ENCODE assay signal across 9 cellular contexts in genomic region chr20:41643504-41643938, GRCh38. TPM values are rescaled to one million over a fixed set of nuclear protein-coding genes. Genes with fewer than 3 reads are reported as not detected.
DNase-seq lines count a peak whose midpoint lies in the region; ATAC-seq and TF ChIP-seq lines count a peak whose summit lies in the region.
"Had no signal": no experiment of that assay in that cellular context is flagged by ENCODE, and none has a peak within 500 bp of the region (broad histone marks: within the 10 kb centered on the region; RNA-seq: fewer than 3 reads in every experiment).

No MANE protein-coding gene starts in this region.

- ATAC-seq in SK-N-SH treated with all-trans-retinoic acid at 6 μM for 48 hours = peak; percentile 43; the same call in 2 of the 3 replicates
- ATAC-seq in upper lobe of right lung = peak; percentile 89
- ATAC-seq in HG03135 (IDR thresholded peaks at IDR 0.05; ENCODE audit: unreplicated experiment) = no peak

- H3K9me2 ChIP-seq in SK-N-SH = no peaks in the 10 kb centered on the region

- TF ChIP-seq RAD21 in SK-N-SH (IDR thresholded peaks at IDR 0.05; ENCODE audit: low read length) = no peak

- H3K4me1 ChIP-seq in SK-N-SH (ENCODE audit: control insufficient read depth in 1 of 2, insufficient read depth in 2 of 2, low read depth in 1 of 2, low read length in 1 of 2) (peaks cover 0 to 2% of the 10 kb centered on the region in 2 experiments; a peak in 1 of 4 replicates), upper lobe of right lung (no peaks in the 10 kb centered on the region)

- H3K27ac ChIP-seq in SK-N-SH (ENCODE audit: low read depth in 2 of 2, low read length in 1 of 2) = no peak overlapping the region
- H3K27ac ChIP-seq in RWPE1 = peak overlapping the region; percentile 41
- no peak overlapping the region for H3K27ac ChIP-seq in upper lobe of right lung

- no peak overlapping the region; the same call in 1 of the 2 replicates for H3K4me2 ChIP-seq in SK-N-SH

- H3K4me3 ChIP-seq in SK-N-SH (ENCODE audit: low read depth in 2 of 2, low read length in 1 of 2) (no peak overlapping the region), fibroblast of villous mesenchyme (ENCODE audit: low read depth, low read length) (no peak overlapping the region), upper lobe of right lung (no peak overlapping the region)

- H4K20me1 ChIP-seq in SK-N-SH (ENCODE audit: insufficient read depth) = no peaks in the 10 kb centered on the region

- H3K9me3 ChIP-seq in SK-N-SH (no peaks in the 10 kb centered on the region), upper lobe of right lung (no peaks in the 10 kb centered on the region)

- 13% methylated on average over 3 of the region's 3 CpGs for WGBS in SK-N-SH (ENCODE audit: low lambda C conversion rate)

- H3K9ac ChIP-seq in SK-N-SH = no peak overlapping the region

- H3F3A ChIP-seq in SK-N-SH (replicated peaks; ENCODE audit: insufficient read depth) = no peaks in the 10 kb centered on the region

- H3K36me3 ChIP-seq in SK-N-SH (replicated peaks in 1 of 2; ENCODE audit: control insufficient read depth in 1 of 2, insufficient read depth in 2 of 2, low read length in 1 of 2) = no peaks in the 10 kb centered on the region
- H3K36me3 ChIP-seq in upper lobe of right lung = no peaks in the 10 kb centered on the region

- no peak for TF ChIP-seq EP300 in SK-N-SH (IDR thresholded peaks at IDR 0.05; ENCODE audit: borderline replicate concordance in 1 of 2, low read depth in 1 of 2, low read length in 1 of 2)

- H2AFZ ChIP-seq in SK-N-SH (ENCODE audit: low read depth) = no peak overlapping the region

- intact Hi-C loops in upper lobe of right lung (cut with DNase I) = no loop called here

- TF ChIP-seq CTCF in SK-N-SH (IDR thresholded peaks at IDR 0.05) (no peak), RWPE1 (conservative IDR thresholded peaks at IDR 0.05; ENCODE audit: low read depth) (no peak), fibroblast of villous mesenchyme (IDR thresholded peaks at IDR 0.05; ENCODE audit: insufficient read depth, low read depth, low read length) (no peak), upper lobe of right lung (IDR thresholded peaks at IDR 0.05) (no peak)

- peaks cover 4% of the 10 kb centered on the region; the same call in 1 of the 2 replicates for H3K27me3 ChIP-seq in SK-N-SH (ENCODE audit: insufficient read depth)
- H3K27me3 ChIP-seq in upper lobe of right lung = no peaks in the 10 kb centered on the region

- no peaks in the 10 kb centered on the region for H3K79me2 ChIP-seq in SK-N-SH (ENCODE audit: insufficient read depth)

- DNase-seq in SK-N-SH = no peak
- DNase-seq in RWPE1 (ENCODE audit: low spot score) = peak; percentile 54
- peak; percentile 48 for DNase-seq in fibroblast of villous mesenchyme (ENCODE audit: low read depth)
- peak; percentile 71 for DNase-seq in upper lobe of right lung
- no peak for DNase-seq in SIG-M5 (lab: John Stamatoyannopoulos, UW)
- DNase-seq in activated gamma-delta T cell (lab: John Stamatoyannopoulos, UW) = no peak
- DNase-seq: activated CD4-positive, alpha-beta T cell treated with anti-CD3 and anti-CD28 coated beads, Interleukin-2, amount 10 ng/mL, durations not matched to agents 24 days and 14 days had no signal

- CTCF ChIA-PET in SK-N-SH (lab: Yijun Ruan, JAX) (interaction anchor here (1.5 to 1.7 kb wide), 2 partner anchors 10 to 11 kb away, joined by 3 to 5 read pairs; no protein-coding TSS in a partner anchor), RWPE1 (lab: Yijun Ruan, JAX) (interaction anchor here (0.7 kb wide), 2 partner anchors 49 to 285 kb away, joined by 3 read pairs; no protein-coding TSS in a partner anchor)

- POLR2A ChIA-PET in SK-N-SH (lab: Yijun Ruan, JAX) = no interaction called here
- POLR2A ChIA-PET in RWPE1 (lab: Yijun Ruan, JAX; ENCODE audit: low non-redundant PET) = no interaction called here

TF ChIP-seq in SK-N-SH treated with all-trans-retinoic acid at 6 μM for 48 hours, 23 proteins besides CTCF, POLR2A, EP300 and RAD21:
- TF ChIP-seq CSDC2 (CRISPR knock-in tag; IDR thresholded peaks at IDR 0.05) (no peak), SNAI2 (CRISPR knock-in tag; IDR thresholded peaks at IDR 0.05) (peak; percentile 45; the same call in 1 of the 2 replicates)
TF ChIP-seq in SK-N-SH treated with all-trans-retinoic acid at 6 μM for 48 hours: peak in this region for 1.

TF ChIP-seq in SK-N-SH, 30 proteins besides CTCF, POLR2A, EP300 and RAD21:
- TF ChIP-seq GATA2 (CRISPR knock-in tag; IDR thresholded peaks at IDR 0.05) = no peak
- TF ChIP-seq MEF2A (IDR thresholded peaks at IDR 0.05; ENCODE audit: borderline replicate concordance, low read depth) = no peak
- TF ChIP-seq USF2 (IDR thresholded peaks at IDR 0.05; ENCODE audit: borderline replicate concordance, low read depth, low read length) = no peak
- no peak for TF ChIP-seq FOSL2 (IDR thresholded peaks at IDR 0.05; ENCODE audit: borderline replicate concordance, low read depth)
- TF ChIP-seq RCOR1 (IDR thresholded peaks at IDR 0.05; ENCODE audit: low read length) = no peak
- no peak for TF ChIP-seq NFIC (IDR thresholded peaks at IDR 0.05; ENCODE audit: borderline replicate concordance)
- TF ChIP-seq RXRA (IDR thresholded peaks at IDR 0.05; ENCODE audit: borderline replicate concordance, low read depth) = no peak

RNA-seq across cellular contexts. Expression of gene CHD6, which starts 25.3 kb away (rescaled TPM):
- 7.1 and 8.7 TPM in 2 replicates for polyA plus RNA-seq in SK-N-SH (2012; rRNA removed)
- polyA plus RNA-seq in SK-N-SH (2012; cell fraction: cytosol; rRNA removed) = 4.5 and 5.2 TPM in 2 replicates
- 15.3 and 23.4 TPM in 2 replicates for polyA plus RNA-seq in SK-N-SH (2012; cell fraction: nucleus; rRNA removed)
- total RNA-seq in fibroblast of villous mesenchyme (32.5 and 33.2 TPM in 2 replicates), upper lobe of right lung (42.3 TPM)

Comparison
In these comparisons a context has a peak if more than half of its experiments do, and no peak if none do; other contexts are left out.
1. DNase-seq: peak in RWPE1 (single experiment), fibroblast of villous mesenchyme (single experiment) and upper lobe of right lung (single experiment); none in SK-N-SH (single experiment), SIG-M5 (single experiment) and activated gamma-delta T cell (single experiment).